ENCODE assay signal across 10 cellular contexts in the genomic region with DNA sequence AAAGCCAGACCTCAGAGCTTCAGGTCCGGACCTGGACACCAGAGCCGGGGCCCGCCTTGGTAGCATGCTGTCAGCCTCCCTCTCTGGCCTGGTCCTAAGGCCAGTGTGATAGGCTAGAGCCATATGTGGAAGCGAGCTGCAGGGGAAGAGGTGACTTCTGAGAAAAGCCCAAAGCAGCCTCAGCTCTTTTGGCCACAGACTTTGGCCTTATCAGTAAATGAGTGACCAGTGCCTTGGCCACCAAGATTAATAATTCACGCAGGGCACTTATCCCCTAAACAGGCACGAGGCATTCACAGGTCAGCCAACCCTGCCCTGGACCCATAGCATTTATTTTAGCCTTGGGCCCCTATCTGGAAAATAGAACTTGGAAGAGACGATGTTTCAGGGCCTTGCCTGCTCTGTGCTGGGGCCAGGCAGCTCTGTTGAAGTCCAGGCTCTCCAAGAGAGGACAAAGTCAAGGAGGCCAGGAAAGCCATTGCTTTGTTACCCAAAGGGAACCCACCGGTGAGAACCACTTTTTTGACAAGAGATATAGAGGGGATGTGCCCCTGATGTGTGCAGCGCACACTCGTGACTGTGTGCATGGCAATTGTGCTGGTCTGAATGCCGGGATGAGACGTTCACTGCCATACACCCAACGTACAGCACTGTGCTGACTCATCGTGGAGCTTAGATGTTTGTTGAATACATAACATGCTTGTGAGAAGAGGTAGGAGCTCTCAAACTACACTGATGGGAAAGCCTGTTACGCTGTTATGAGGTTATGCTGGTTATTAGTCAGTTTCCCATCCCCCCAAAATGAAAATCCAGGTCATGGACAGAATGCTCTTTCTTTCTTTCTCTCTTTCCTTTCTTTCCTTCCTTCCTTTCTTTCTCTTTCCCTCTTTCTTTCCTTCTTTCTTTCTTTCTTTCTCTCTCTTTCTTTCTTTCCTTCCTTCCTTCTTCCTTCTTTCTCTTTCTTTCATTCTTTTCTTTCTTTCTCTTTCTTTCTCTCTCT. TPM values are rescaled to one million over a fixed set of nuclear protein-coding genes. Genes with fewer than 3 reads are reported as not detected.
A peak's percentile ranks its signal among the peaks of the same experiment; 100 is the strongest.
DNase-seq lines count a peak whose midpoint lies in the region; ATAC-seq and TF ChIP-seq lines count a peak whose summit lies in the region.
"Had no signal": no experiment of that assay in that cellular context is flagged by ENCODE, and none has a peak within 500 bp of the region (broad histone marks: within the 10 kb centered on the region; RNA-seq: fewer than 3 reads in every experiment).

No MANE protein-coding gene starts in this region.

- H3K36me3 ChIP-seq in transverse colon = no peaks in the 10 kb centered on the region

- peak overlapping the region; percentile 87 for H3K27ac Mint-ChIP-seq in activated naive CD4-positive, alpha-beta T cell treated with anti-CD3 and anti-CD28 coated beads, Interleukin-2, amount 50 U/mL, for 24 hours
- H3K27ac Mint-ChIP-seq in nephron = peak overlapping the region in 2 of 3 experiments; percentile 87 to 98

- H3K9me3 ChIP-seq in transverse colon = no peaks in the 10 kb centered on the region

- H3K9me3 Mint-ChIP-seq in activated naive CD4-positive, alpha-beta T cell treated with anti-CD3 and anti-CD28 coated beads, Interleukin-2, amount 50 U/mL, for 24 hours = no peaks in the 10 kb centered on the region
- no peaks in the 10 kb centered on the region for H3K9me3 Mint-ChIP-seq in nephron

- H3K4me1 Mint-ChIP-seq in activated naive CD4-positive, alpha-beta T cell treated with anti-CD3 and anti-CD28 coated beads, Interleukin-2, amount 50 U/mL, for 24 hours = peaks cover 51% of the 10 kb centered on the region
- peaks cover 17% of the 10 kb centered on the region for H3K4me1 Mint-ChIP-seq in nephron

- H3K27me3 ChIP-seq in transverse colon = peaks cover 5% of the 10 kb centered on the region

- no peak overlapping the region for H3K4me3 ChIP-seq in transverse colon

- H3K27ac ChIP-seq in substantia nigra (ENCODE audit: low read depth, low read length, poor library complexity, severe bottlenecking) (no peak overlapping the region), transverse colon (no peak overlapping the region)
- H3K27ac ChIP-seq: 22Rv1 had no signal

- no peak for TF ChIP-seq POLR2A in transverse colon (IDR thresholded peaks at IDR 0.05)

- TF ChIP-seq EP300 in transverse colon (IDR thresholded peaks at IDR 0.05; ENCODE audit: low read depth) = no peak

- peak; percentile 7 for DNase-seq in DMS153 (lab: John Stamatoyannopoulos, UW)
- DNase-seq in DMS153 treated with DMSO at 0.1 percent for 48 hours (lab: John Stamatoyannopoulos, UW; ENCODE audit: unreplicated experiment) = no peak
- DNase-seq in substantia nigra (lab: John Stamatoyannopoulos, UW) = no peak
- no peak for DNase-seq in transverse colon

- H3K27me3 Mint-ChIP-seq in activated naive CD4-positive, alpha-beta T cell treated with anti-CD3 and anti-CD28 coated beads, Interleukin-2, amount 50 U/mL, for 24 hours = no peaks in the 10 kb centered on the region
- H3K27me3 Mint-ChIP-seq in nephron (ENCODE audit: low read depth) = peaks cover 24% of the 10 kb centered on the region

- no peak overlapping the region for H3K4me3 Mint-ChIP-seq in activated naive CD4-positive, alpha-beta T cell treated with anti-CD3 and anti-CD28 coated beads, Interleukin-2, amount 50 U/mL, for 24 hours
- H3K4me3 Mint-ChIP-seq in nephron = peak overlapping the region in 1 of 3 experiments; percentile 14

- WGBS in transverse colon (ENCODE audit: low coverage in 1 of 2), 2 donors = 66 to 70% methylated on average over 4 to 15 of the region's 15 CpGs

- no peaks in the 10 kb centered on the region for H3K36me3 Mint-ChIP-seq in activated naive CD4-positive, alpha-beta T cell treated with anti-CD3 and anti-CD28 coated beads, Interleukin-2, amount 50 U/mL, for 24 hours
- H3K36me3 Mint-ChIP-seq in nephron (ENCODE audit: low read depth) = no peaks in the 10 kb centered on the region

- peak; percentile 54 for ATAC-seq in HG03342 (IDR thresholded peaks at IDR 0.05; ENCODE audit: unreplicated experiment)
- ATAC-seq in GM21367 (IDR thresholded peaks at IDR 0.05; ENCODE audit: unreplicated experiment) = no peak

- in situ Hi-C loops in transverse colon (cut with MboI; ENCODE audit: low pct_ligation_motif_present in 1 of 4, low pct_unique_long_range_greater_than_20kb in 1 of 4, low sequenced_read_pairs in 3 of 4) = loop anchor here in 1 of 4 donors (25.0 kb wide), 1 partner anchor 133 kb away; a partner anchor contains a TSS

- intact Hi-C loops in transverse colon (cut with DNase I; ENCODE audit: low total_unique reads) = no loop called here

- no peaks in the 10 kb centered on the region for H3K4me1 ChIP-seq in transverse colon

- TF ChIP-seq CTCF in nephron (IDR thresholded peaks at IDR 0.05; ENCODE audit: unreplicated experiment in 3 of 3) (no peak), transverse colon (IDR thresholded peaks at IDR 0.05) (no peak)

RNA-seq across cellular contexts. Expression of a gene that starts 5.0 kb away (rescaled TPM):
- under 1 TPM in 1 of 4 donors, not detected in 3; 0.55 TPM for total RNA-seq in transverse colon
- total RNA-seq: subcutaneous adipose tissue had no signal

RNA-seq across cellular contexts. Expression of a gene that starts 21.3 kb away (rescaled TPM):
- total RNA-seq in transverse colon = not detected
- total RNA-seq: subcutaneous adipose tissue had no signal

RNA-seq across cellular contexts. Expression of a gene that starts 21.5 kb away (rescaled TPM):
- 10 to 100 TPM; 16.5 to 49.6 (median 24.4) TPM for total RNA-seq in transverse colon

RNA-seq across cellular contexts. Expression of a gene that starts 27.7 kb away (rescaled TPM):
- total RNA-seq in transverse colon = 100 to 1,000 TPM; 236 to 322 (median 293) TPM

RNA-seq across cellular contexts. Expression of a gene that starts 30.2 kb away (rescaled TPM):
- 10 to 100 TPM in 1 of 4 donors, 1 to 10 TPM in 3; 2.6 to 20.1 (median 5.6) TPM for total RNA-seq in transverse colon
